In the genomic region with DNA sequence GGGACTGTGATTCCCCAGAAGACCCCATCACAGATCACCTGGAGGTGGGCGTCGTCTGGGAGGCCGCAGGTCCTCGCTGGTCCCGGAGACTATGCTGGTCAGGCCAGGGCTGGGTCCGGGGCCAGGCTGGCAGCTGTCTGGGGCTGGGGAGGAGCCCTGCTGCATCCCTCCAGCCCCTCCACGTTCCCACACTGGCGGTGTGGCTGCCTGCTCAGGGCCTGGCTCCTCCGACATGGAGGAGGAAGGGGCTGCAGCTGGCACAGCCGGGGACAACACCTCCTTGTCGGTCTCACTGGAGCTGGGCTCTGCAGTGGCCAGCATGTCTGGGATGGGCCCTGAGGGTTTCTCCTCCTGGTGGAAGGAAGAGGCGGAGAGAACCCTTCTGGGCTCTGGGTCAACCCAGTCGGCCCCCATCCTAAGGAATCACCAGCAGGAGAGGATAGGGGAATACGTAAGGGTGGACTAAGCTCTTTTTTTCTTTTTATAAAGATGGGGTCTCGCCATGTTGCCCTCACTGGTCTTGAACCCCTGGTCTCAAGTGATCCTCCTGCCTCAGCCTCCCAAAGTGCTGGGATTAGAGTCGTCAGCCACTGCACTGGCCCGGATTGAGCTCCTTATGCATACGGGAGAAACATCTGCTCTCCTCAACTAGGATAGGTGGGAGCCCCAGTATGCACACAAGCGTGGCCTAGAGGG, we compare ENCODE assay signal across 8 cellular contexts. TPM values are rescaled to one million over a fixed set of nuclear protein-coding genes. Genes with fewer than 3 reads are reported as not detected.
DNase-seq lines count a peak whose midpoint lies in the region; ATAC-seq and TF ChIP-seq lines count a peak whose summit lies in the region.

No MANE protein-coding gene starts in this region.

- no peak for TF ChIP-seq POLR2A in gastroesophageal sphincter (IDR thresholded peaks at IDR 0.05)

- peaks cover 20% of the 10 kb centered on the region for H3K27me3 Mint-ChIP-seq in GM23338 (ENCODE audit: insufficient read depth, low read depth, poor library complexity)

- WGBS in gastroesophageal sphincter (ENCODE audit: low coverage in 1 of 2), 2 donors, result 20 to 41% methylated on average over 4 to 6 of the region's 19 CpGs

- peak overlapping the region; percentile 93 for H3K4me3 Mint-ChIP-seq in GM23338

- TF ChIP-seq CTCF in GM23338 (conservative IDR thresholded peaks at IDR 0.05; ENCODE audit: low read depth in 2 of 2) (no peak), WI38 (IDR thresholded peaks at IDR 0.05; ENCODE audit: low read depth, low read length) (no peak), gastroesophageal sphincter (IDR thresholded peaks at IDR 0.05) (no peak)

- no peaks in the 10 kb centered on the region for H3K9me3 Mint-ChIP-seq in GM23338

- H3K27ac Mint-ChIP-seq in GM23338, result peak overlapping the region; percentile 98

- H3K79me2 ChIP-seq in GM23338 (replicated peaks; ENCODE audit: insufficient read depth), result no peaks in the 10 kb centered on the region

- H3K4me1 Mint-ChIP-seq in GM23338, result peaks cover 13% of the 10 kb centered on the region

- H3K4me1 ChIP-seq in GM23338 (ENCODE audit: insufficient read depth), result peaks cover 9% of the 10 kb centered on the region
- peaks cover 4 to 34% (median 23%) of the 10 kb centered on the region in 3 donors for H3K4me1 ChIP-seq in gastroesophageal sphincter

- H4K20me1 ChIP-seq in GM23338 (replicated peaks; ENCODE audit: insufficient read depth), result no peaks in the 10 kb centered on the region

- no peaks in the 10 kb centered on the region for H3K9me3 ChIP-seq in gastroesophageal sphincter

- peak overlapping the region; percentile 89 for H3K4me2 ChIP-seq in GM23338

- H3K27ac ChIP-seq in GM23338 (ENCODE audit: low read depth) (peak overlapping the region; percentile 99), gastroesophageal sphincter (peak overlapping the region; percentile 94 to 100 (median 98))

- H3K9me2 ChIP-seq in GM23338 (ENCODE audit: insufficient read depth), result no peaks in the 10 kb centered on the region

- H3K27me3 ChIP-seq in GM23338 (ENCODE audit: insufficient read depth) (no peaks in the 10 kb centered on the region), gastroesophageal sphincter (no peaks in the 10 kb centered on the region)

- H3K36me3 ChIP-seq in GM23338 (ENCODE audit: insufficient read depth), result no peaks in the 10 kb centered on the region
- H3K36me3 ChIP-seq in gastroesophageal sphincter, result peaks cover 0 to 16% of the 10 kb centered on the region in 2 donors

- H3K4me3 ChIP-seq in GM23338 (peak overlapping the region; percentile 78), WI38 (ENCODE audit: low read depth, low read length) (peak overlapping the region; percentile 72), gastroesophageal sphincter (peak overlapping the region; percentile 81 to 85), skeletal muscle cell (ENCODE audit: low read depth, low read length) (peak overlapping the region; percentile 67)

- no peak for DNase-seq in GM23338 (ENCODE audit: low spot score)
- no peak for DNase-seq in skeletal muscle cell (ENCODE audit: low read depth)
- DNase-seq in AG08395 (ENCODE audit: low spot score), result no peak
- DNase-seq in cerebellar cortex (ENCODE audit: low spot score), result no peak

- peaks cover 10% of the 10 kb centered on the region; the same call in 2 of the 3 replicates for H3K36me3 Mint-ChIP-seq in GM23338 (ENCODE audit: low read depth)

- H3F3A ChIP-seq in GM23338 (replicated peaks; ENCODE audit: low read depth), result peaks cover 23% of the 10 kb centered on the region

- ATAC-seq in GM23338 (no peak), gastroesophageal sphincter (no peak), GM19324 (IDR thresholded peaks at IDR 0.05; ENCODE audit: low FRiP score, unreplicated experiment) (no peak), HG02840 (IDR thresholded peaks at IDR 0.05; ENCODE audit: low FRiP score, unreplicated experiment) (no peak)

- no peak for TF ChIP-seq EP300 in gastroesophageal sphincter (IDR thresholded peaks at IDR 0.05)

- no peak overlapping the region for H2AFZ ChIP-seq in GM23338

TF ChIP-seq in GM23338, 12 proteins besides CTCF, POLR2A, EP300 and RAD21:
- 0 out of 2 replicates have a peak, but pooled peaks have one; percentile 12 for TF ChIP-seq ZNF331 (CRISPR knock-in tag; IDR thresholded peaks at IDR 0.05; ENCODE audit: low read depth)
- TF ChIP-seq POLR2AphosphoS5 (IDR thresholded peaks at IDR 0.05; ENCODE audit: low read depth), result no peak

RNA-seq across cellular contexts. Expression of a gene that starts 0.8 kb away (rescaled TPM):
- 29.2 and 45.0 TPM in 2 replicates for total RNA-seq in GM23338 (2014; rRNA removed; shearing (Covaris generic))
- 27.4 and 31.6 TPM in 2 replicates for polyA plus RNA-seq in GM23338 (2016; fragmentation: Nextera tagmentation; extraction: Ambion mirVana)
- total RNA-seq in gastroesophageal sphincter, result 10 to 100 TPM in 2 of 4 donors, 1 to 10 TPM in 2; 3.6 to 18.9 (median 10.3) TPM

RNA-seq across cellular contexts. Expression of a gene that starts 10.7 kb away (rescaled TPM):
- total RNA-seq in GM23338 (2014; rRNA removed; shearing (Covaris generic)), result 0.07 and 0.31 TPM in 2 replicates
- 0.54 TPM in 1 of 2 replicates, not detected in the other for polyA plus RNA-seq in GM23338 (2016; fragmentation: Nextera tagmentation; extraction: Ambion mirVana)
- 1 to 10 TPM in 1 of 4 donors, under 1 TPM in 3; 0.23 to 1.2 (median 0.45) TPM for total RNA-seq in gastroesophageal sphincter
